ENCODE assay signal across 15 cellular contexts in the genomic region with DNA sequence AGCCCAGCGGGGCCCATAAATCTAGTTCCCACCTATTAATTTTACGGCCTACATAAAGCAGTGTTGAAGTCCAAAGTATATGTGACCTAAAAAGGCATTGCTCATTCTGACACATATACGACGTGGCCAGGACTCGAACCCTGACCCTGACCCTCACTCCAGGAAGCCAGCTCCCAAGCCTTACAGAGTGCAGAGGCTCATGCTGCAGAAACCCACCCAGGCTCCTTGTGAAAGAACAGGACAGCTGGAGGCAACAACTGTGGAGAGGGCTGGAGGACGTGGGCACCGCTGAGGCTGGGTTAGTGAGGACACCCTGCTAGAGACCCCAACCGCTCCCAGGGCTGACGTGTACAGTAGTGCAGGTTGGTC.
DNase-seq lines count a peak whose midpoint lies in the region; ATAC-seq and TF ChIP-seq lines count a peak whose summit lies in the region.
"Had no signal": no experiment of that assay in that cellular context is flagged by ENCODE, and none has a peak within 500 bp of the region (broad histone marks: within the 10 kb centered on the region; RNA-seq: fewer than 3 reads in every experiment).

No MANE protein-coding gene starts in this region.

- H3K4me1 ChIP-seq in colonic mucosa, result no peaks in the 10 kb centered on the region
- H3K4me1 ChIP-seq in upper lobe of right lung, result no peaks in the 10 kb centered on the region
- H3K4me1 ChIP-seq in PC-9 (replicated peaks; ENCODE audit: insufficient read depth), result peaks cover 16% of the 10 kb centered on the region

- intact Hi-C loops in cardiac septum (cut with DNase I), result loop anchor here (10.0 kb wide), 1 partner anchor 819 kb away; no protein-coding TSS in a partner anchor
- intact Hi-C loops in left ventricle myocardium superior (cut with micrococcal nuclease), result loop anchor here (10.0 kb wide), 1 partner anchor 649 kb away; no protein-coding TSS in a partner anchor
- intact Hi-C loops in colonic mucosa (cut with DNase I), result loop anchor here (5.0 kb wide), 1 partner anchor 66 kb away; no protein-coding TSS in a partner anchor
- intact Hi-C loops in upper lobe of right lung (cut with DNase I), result loop anchor here (10.0 kb wide), 1 partner anchor 219 kb away; a partner anchor contains a TSS
- intact Hi-C loops in PC-9 (cut with micrococcal nuclease; ENCODE audit: unreplicated experiment), result loop anchor here (10.0 kb wide), 1 partner anchor 649 kb away; no protein-coding TSS in a partner anchor
- intact Hi-C loops in activated T-helper 2 cell treated with anti-CD3 and anti-CD28 coated beads, Interferon-gamma antibody, Interleukin-2, Interleukin-4, amounts not matched to agents 10 μg/mL and 5 μg/mL and 100 μg/mL, durations not matched to agents 14 hours and 24 hours and 36 hours (cut with micrococcal nuclease), result no loop called here

- H3K27me3 ChIP-seq in colonic mucosa (no peaks in the 10 kb centered on the region), upper lobe of right lung (no peaks in the 10 kb centered on the region), PC-9 (ENCODE audit: insufficient read depth, low read depth) (no peaks in the 10 kb centered on the region)

- POLR2A ChIA-PET in PC-9 (lab: Charles Lee; ENCODE audit: unreplicated experiment), result no interaction called here

- DNase-seq in cardiac septum (ENCODE audit: low spot score) (peak; percentile 63), left ventricle myocardium superior (no peak), colonic mucosa (peak; percentile 32), mesenteric fat pad (ENCODE audit: low spot score) (peak; percentile 80), upper lobe of right lung (peak; percentile 43), PC-9 (no peak), iPS-NIHi7 (ENCODE audit: extremely low spot score) (no peak)
- DNase-seq in activated T-helper 2 cell treated with anti-CD3 and anti-CD28 coated beads, Interferon-gamma antibody, Interleukin-2, Interleukin-4, amounts not matched to agents 10 μg/mL and 5 μg/mL and 100 μg/mL, durations not matched to agents 14 hours and 24 hours and 36 hours (ENCODE audit: low spot score), result no peak
- DNase-seq: KBM-7, NCI-H1105, NCI-H1694 treated with DMSO at 0.1 percent for 48 hours, NCI-H774 had no signal

- no TSS peak for BruUV-seq in PC-9 (replicated peaks; lab: Mats Ljungman, UMichigan)

- H3K27me3 Mint-ChIP-seq in activated T-helper 2 cell treated with anti-CD3 and anti-CD28 coated beads, Interferon-gamma antibody, Interleukin-2, Interleukin-4, amounts not matched to agents 10 μg/mL and 5 μg/mL and 100 μg/mL, durations not matched to agents 14 hours and 24 hours and 36 hours (ENCODE audit: low read depth), result no peaks in the 10 kb centered on the region
- H3K27me3 Mint-ChIP-seq: B cell had no signal

- H3K9me2 ChIP-seq in PC-9 (ENCODE audit: insufficient read depth), result no peaks in the 10 kb centered on the region

- no peak overlapping the region for H3K4me2 ChIP-seq in PC-9

- no peaks in the 10 kb centered on the region for H3K79me2 ChIP-seq in PC-9 (ENCODE audit: low read depth)

- H3K9ac ChIP-seq in colonic mucosa (ENCODE audit: low read depth in 2 of 2, low read length in 2 of 2), result no peak overlapping the region

- H3K9me3 ChIP-seq in colonic mucosa, result no peaks in the 10 kb centered on the region
- no peaks in the 10 kb centered on the region for H3K9me3 ChIP-seq in upper lobe of right lung
- no peaks in the 10 kb centered on the region for H3K9me3 ChIP-seq in PC-9 (ENCODE audit: insufficient read depth, low read depth)

- no peaks in the 10 kb centered on the region for H4K20me1 ChIP-seq in PC-9 (ENCODE audit: insufficient read depth)

- ATAC-seq in left ventricle myocardium superior (no peak), upper lobe of right lung (no peak)
- ATAC-seq: Right ventricle myocardium inferior had no signal

- H3K36me3 ChIP-seq in colonic mucosa, result no peaks in the 10 kb centered on the region
- H3K36me3 ChIP-seq in upper lobe of right lung, result no peaks in the 10 kb centered on the region
- H3K36me3 ChIP-seq in PC-9 (ENCODE audit: low read depth), result no peaks in the 10 kb centered on the region

- H2AFZ ChIP-seq in PC-9, result no peak overlapping the region

- H3K4me1 Mint-ChIP-seq in activated T-helper 2 cell treated with anti-CD3 and anti-CD28 coated beads, Interferon-gamma antibody, Interleukin-2, Interleukin-4, amounts not matched to agents 10 μg/mL and 5 μg/mL and 100 μg/mL, durations not matched to agents 14 hours and 24 hours and 36 hours (ENCODE audit: low read depth), result no peaks in the 10 kb centered on the region
- H3K4me1 Mint-ChIP-seq: B cell had no signal

- no peaks in the 10 kb centered on the region for H3K36me3 Mint-ChIP-seq in activated T-helper 2 cell treated with anti-CD3 and anti-CD28 coated beads, Interferon-gamma antibody, Interleukin-2, Interleukin-4, amounts not matched to agents 10 μg/mL and 5 μg/mL and 100 μg/mL, durations not matched to agents 14 hours and 24 hours and 36 hours (ENCODE audit: low read depth)

- H3F3A ChIP-seq in PC-9 (ENCODE audit: insufficient read depth, low read depth), result no peaks in the 10 kb centered on the region; the same call in 1 of the 2 replicates

- H3K4me3 ChIP-seq in colonic mucosa, result no peak overlapping the region
- no peak overlapping the region for H3K4me3 ChIP-seq in upper lobe of right lung
- no peak overlapping the region for H3K4me3 ChIP-seq in PC-9

- CTCF ChIA-PET in PC-9 (lab: Charles Lee), result no interaction called here

- no peak overlapping the region for H3K27ac Mint-ChIP-seq in activated T-helper 2 cell treated with anti-CD3 and anti-CD28 coated beads, Interferon-gamma antibody, Interleukin-2, Interleukin-4, amounts not matched to agents 10 μg/mL and 5 μg/mL and 100 μg/mL, durations not matched to agents 14 hours and 24 hours and 36 hours
- H3K27ac Mint-ChIP-seq: B cell; CD4-positive, alpha-beta T cell had no signal

- no peaks in the 10 kb centered on the region for H3K9me3 Mint-ChIP-seq in activated T-helper 2 cell treated with anti-CD3 and anti-CD28 coated beads, Interferon-gamma antibody, Interleukin-2, Interleukin-4, amounts not matched to agents 10 μg/mL and 5 μg/mL and 100 μg/mL, durations not matched to agents 14 hours and 24 hours and 36 hours
- H3K9me3 Mint-ChIP-seq: CD4-positive, alpha-beta T cell had no signal

- H3K27ac ChIP-seq in colonic mucosa, result no peak overlapping the region
- no peak overlapping the region for H3K27ac ChIP-seq in upper lobe of right lung
- H3K27ac ChIP-seq in PC-9, result no peak overlapping the region

- TF ChIP-seq CTCF in colonic mucosa (IDR thresholded peaks at IDR 0.05) (no peak), upper lobe of right lung (IDR thresholded peaks at IDR 0.05) (no peak), PC-9 (conservative IDR thresholded peaks at IDR 0.05) (no peak)

- no peak overlapping the region for H3K4me3 Mint-ChIP-seq in activated T-helper 2 cell treated with anti-CD3 and anti-CD28 coated beads, Interferon-gamma antibody, Interleukin-2, Interleukin-4, amounts not matched to agents 10 μg/mL and 5 μg/mL and 100 μg/mL, durations not matched to agents 14 hours and 24 hours and 36 hours (ENCODE audit: low read depth)
- H3K4me3 Mint-ChIP-seq: B cell; CD4-positive, alpha-beta T cell had no signal

Comparison
In these comparisons a context has a peak if more than half of its experiments do, and no peak if none do; other contexts are left out.
1. DNase-seq: peak in cardiac septum (single experiment), colonic mucosa (single experiment), mesenteric fat pad (single experiment) and upper lobe of right lung (single experiment); none in left ventricle myocardium superior (single experiment), PC-9 (0 of 2), activated T-helper 2 cell treated with anti-CD3 and anti-CD28 coated beads, Interferon-gamma antibody, Interleukin-2, Interleukin-4, amounts not matched to agents 10 μg/mL and 5 μg/mL and 100 μg/mL, durations not matched to agents 14 hours and 24 hours and 36 hours (single experiment) and iPS-NIHi7 (single experiment).